8 cellular contexts compared by ENCODE assay signal in the genomic region with DNA sequence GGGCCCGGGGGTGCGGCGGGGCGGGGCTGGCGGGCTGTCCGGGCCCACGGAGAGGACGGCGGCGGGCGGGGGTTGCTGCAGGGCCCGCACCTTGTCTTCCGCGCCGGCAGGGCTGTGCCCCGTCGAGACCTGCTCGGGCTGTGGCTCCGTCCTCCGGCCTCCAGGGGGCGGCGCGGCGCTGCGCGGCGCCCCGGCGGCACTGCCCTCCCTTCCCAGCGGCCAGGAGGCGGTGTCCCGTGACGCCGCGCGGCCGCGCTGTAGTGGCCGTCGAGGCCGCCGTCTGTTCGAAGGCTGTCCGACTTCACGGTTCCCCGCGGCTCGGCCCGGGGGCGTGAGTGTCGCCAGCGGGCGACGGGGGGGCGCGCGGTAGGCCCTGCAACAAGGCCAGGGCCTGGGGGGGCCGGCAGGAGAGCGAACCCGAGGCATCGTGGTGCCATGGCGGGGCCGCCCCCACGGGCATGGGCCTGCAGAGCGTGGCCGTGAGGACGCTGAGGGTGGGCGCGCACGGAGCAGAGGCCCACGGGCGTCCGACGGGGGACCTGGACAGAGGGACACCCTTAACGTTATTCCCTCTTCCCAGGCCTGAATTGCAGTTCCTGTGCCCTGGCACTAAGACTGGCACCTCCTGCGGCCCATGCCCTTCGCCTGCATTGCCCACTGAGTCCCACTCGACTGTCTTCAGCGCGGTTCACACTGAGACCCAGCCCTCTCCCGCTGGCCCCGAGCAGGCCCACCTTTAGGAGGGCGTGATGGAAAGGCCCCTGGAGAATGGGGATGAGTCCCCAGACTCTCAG. TPM values are rescaled to one million over a fixed set of nuclear protein-coding genes. Genes with fewer than 3 reads are reported as not detected.
DNase-seq lines count a peak whose midpoint lies in the region; ATAC-seq and TF ChIP-seq lines count a peak whose summit lies in the region.

A gene with protein sequence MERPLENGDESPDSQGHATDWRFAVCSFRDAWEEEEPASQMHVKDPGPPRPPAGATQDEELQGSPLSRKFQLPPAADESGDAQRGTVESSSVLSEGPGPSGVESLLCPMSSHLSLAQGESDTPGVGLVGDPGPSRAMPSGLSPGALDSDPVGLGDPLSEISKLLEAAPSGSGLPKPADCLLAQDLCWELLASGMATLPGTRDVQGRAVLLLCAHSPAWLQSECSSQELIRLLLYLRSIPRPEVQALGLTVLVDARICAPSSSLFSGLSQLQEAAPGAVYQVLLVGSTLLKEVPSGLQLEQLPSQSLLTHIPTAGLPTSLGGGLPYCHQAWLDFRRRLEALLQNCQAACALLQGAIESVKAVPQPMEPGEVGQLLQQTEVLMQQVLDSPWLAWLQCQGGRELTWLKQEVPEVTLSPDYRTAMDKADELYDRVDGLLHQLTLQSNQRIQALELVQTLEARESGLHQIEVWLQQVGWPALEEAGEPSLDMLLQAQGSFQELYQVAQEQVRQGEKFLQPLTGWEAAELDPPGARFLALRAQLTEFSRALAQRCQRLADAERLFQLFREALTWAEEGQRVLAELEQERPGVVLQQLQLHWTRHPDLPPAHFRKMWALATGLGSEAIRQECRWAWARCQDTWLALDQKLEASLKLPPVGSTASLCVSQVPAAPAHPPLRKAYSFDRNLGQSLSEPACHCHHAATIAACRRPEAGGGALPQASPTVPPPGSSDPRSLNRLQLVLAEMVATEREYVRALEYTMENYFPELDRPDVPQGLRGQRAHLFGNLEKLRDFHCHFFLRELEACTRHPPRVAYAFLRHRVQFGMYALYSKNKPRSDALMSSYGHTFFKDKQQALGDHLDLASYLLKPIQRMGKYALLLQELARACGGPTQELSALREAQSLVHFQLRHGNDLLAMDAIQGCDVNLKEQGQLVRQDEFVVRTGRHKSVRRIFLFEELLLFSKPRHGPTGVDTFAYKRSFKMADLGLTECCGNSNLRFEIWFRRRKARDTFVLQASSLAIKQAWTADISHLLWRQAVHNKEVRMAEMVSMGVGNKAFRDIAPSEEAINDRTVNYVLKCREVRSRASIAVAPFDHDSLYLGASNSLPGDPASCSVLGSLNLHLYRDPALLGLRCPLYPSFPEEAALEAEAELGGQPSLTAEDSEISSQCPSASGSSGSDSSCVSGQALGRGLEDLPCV (plus strand): TSS at position 237 of the 794 bp plus-strand sequence. CDS start 513 bp downstream, at position 750.

- H3K4me1 ChIP-seq in left lung: peaks cover 12 to 33% of the 10 kb centered on the region in 2 donors

- intact Hi-C loops in left lung (cut with DNase I): no loop called here

- TF ChIP-seq CTCF in coronary artery (IDR thresholded peaks at IDR 0.05) (peak; percentile 74), left lung (IDR thresholded peaks at IDR 0.05) (peak; percentile 74 to 87)

- no peaks in the 10 kb centered on the region for H3K9me3 ChIP-seq in left lung

- H3K4me3 ChIP-seq in coronary artery: peak within 1 kb of the TSS; percentile 84
- peak within 1 kb of the TSS; percentile 48 to 60 for H3K4me3 ChIP-seq in left lung

- H3K27ac ChIP-seq in coronary artery (peak within 1 kb of the TSS; percentile 67 to 83), left lung (peak within 1 kb of the TSS; percentile 66 to 75)

- peak; percentile 86 for ATAC-seq in HG02981 (IDR thresholded peaks at IDR 0.05; ENCODE audit: unreplicated experiment)
- ATAC-seq in left lung: peak; percentile 92

- DNase-seq in NCI-H2029 (lab: John Stamatoyannopoulos, UW): peak; percentile 25
- DNase-seq in NCI-H2029 treated with DMSO at 0.1 percent for 48 hours (lab: John Stamatoyannopoulos, UW): no peak
- DNase-seq in NCI-H2227 (lab: John Stamatoyannopoulos, UW; ENCODE audit: unreplicated experiment): peak; percentile 83
- DNase-seq in activated CD4-positive, CD25-positive, alpha-beta regulatory T cell treated with anti-CD3 and anti-CD28 coated beads, Interleukin-2, amount 50 U/mL, for 72 hours: peak; percentile 84
- no peak for DNase-seq in coronary artery (ENCODE audit: low spot score)
- DNase-seq in left lung: peak; percentile 82 to 98
- peak; percentile 78 to 81 for DNase-seq in stimulated activated CD4-positive, alpha-beta T cell treated with anti-CD3 and anti-CD28 coated beads, Interleukin-4, amount 100 ng/mL, for 4 hours

- H3K27me3 ChIP-seq in left lung: no peaks in the 10 kb centered on the region

- H3K36me3 ChIP-seq in left lung: peaks cover 0 to 15% of the 10 kb centered on the region in 2 donors

RNA-seq across cellular contexts. Expression of the gene that starts here (rescaled TPM):
- 10 to 100 TPM; 24.9 to 28.5 TPM for total RNA-seq in left lung

Comparison
In these comparisons a context has a peak if more than half of its experiments do, and no peak if none do; other contexts are left out.
1. DNase-seq: peak in NCI-H2029 (single experiment), NCI-H2227 (single experiment), activated CD4-positive, CD25-positive, alpha-beta regulatory T cell treated with anti-CD3 and anti-CD28 coated beads, Interleukin-2, amount 50 U/mL, for 72 hours (single experiment), left lung (2 of 2) and stimulated activated CD4-positive, alpha-beta T cell treated with anti-CD3 and anti-CD28 coated beads, Interleukin-4, amount 100 ng/mL, for 4 hours (2 of 2); none in NCI-H2029 treated with DMSO at 0.1 percent for 48 hours (single experiment) and coronary artery (single experiment).